Comparison of ENCODE assay signal across 1 cellular context in genomic region chr6:96878101-96878500, GRCh38.
TF ChIP-seq lines count a peak whose summit lies in the region.

No MANE protein-coding gene starts in this region.

TF ChIP-seq in GM23338, 12 proteins besides CTCF, POLR2A, EP300 and RAD21 (continued from another document):
- TF ChIP-seq, protein P1, sequence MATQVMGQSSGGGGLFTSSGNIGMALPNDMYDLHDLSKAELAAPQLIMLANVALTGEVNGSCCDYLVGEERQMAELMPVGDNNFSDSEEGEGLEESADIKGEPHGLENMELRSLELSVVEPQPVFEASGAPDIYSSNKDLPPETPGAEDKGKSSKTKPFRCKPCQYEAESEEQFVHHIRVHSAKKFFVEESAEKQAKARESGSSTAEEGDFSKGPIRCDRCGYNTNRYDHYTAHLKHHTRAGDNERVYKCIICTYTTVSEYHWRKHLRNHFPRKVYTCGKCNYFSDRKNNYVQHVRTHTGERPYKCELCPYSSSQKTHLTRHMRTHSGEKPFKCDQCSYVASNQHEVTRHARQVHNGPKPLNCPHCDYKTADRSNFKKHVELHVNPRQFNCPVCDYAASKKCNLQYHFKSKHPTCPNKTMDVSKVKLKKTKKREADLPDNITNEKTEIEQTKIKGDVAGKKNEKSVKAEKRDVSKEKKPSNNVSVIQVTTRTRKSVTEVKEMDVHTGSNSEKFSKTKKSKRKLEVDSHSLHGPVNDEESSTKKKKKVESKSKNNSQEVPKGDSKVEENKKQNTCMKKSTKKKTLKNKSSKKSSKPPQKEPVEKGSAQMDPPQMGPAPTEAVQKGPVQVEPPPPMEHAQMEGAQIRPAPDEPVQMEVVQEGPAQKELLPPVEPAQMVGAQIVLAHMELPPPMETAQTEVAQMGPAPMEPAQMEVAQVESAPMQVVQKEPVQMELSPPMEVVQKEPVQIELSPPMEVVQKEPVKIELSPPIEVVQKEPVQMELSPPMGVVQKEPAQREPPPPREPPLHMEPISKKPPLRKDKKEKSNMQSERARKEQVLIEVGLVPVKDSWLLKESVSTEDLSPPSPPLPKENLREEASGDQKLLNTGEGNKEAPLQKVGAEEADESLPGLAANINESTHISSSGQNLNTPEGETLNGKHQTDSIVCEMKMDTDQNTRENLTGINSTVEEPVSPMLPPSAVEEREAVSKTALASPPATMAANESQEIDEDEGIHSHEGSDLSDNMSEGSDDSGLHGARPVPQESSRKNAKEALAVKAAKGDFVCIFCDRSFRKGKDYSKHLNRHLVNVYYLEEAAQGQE (IDR thresholded peaks at IDR 0.05; ENCODE audit: unreplicated experiment) = no peak
- no peak for TF ChIP-seq ZNF331 (CRISPR knock-in tag; IDR thresholded peaks at IDR 0.05; ENCODE audit: low read depth)
